In the genomic region with DNA sequence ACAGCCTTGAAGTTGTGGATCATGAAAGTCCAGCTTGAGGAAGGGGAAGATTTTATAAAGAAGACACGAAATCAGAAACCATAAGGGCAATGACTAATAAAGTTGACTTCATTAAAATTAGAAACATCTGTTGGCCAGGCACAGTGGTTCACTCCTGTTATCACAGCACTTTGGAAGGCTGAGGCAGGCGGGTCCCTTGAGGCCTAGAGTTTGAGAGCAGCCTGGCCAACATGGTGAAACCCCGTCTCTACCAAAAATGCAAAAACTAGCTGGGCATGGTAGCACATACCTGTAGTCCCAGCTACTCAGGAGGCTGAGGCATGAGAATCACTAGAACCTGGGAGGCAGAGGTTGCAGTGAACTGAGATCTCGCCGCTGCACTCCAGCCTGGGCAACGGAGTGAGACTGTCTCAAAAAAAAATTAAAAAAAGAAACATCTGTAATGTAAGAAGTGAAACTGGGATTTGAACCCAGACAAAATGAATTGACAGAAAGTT, we compare ENCODE assay signal across 13 cellular contexts. TPM values are rescaled to one million over a fixed set of nuclear protein-coding genes. Genes with fewer than 3 reads are reported as not detected.
A peak's percentile ranks its signal among the peaks of the same experiment; 100 is the strongest.
DNase-seq lines count a peak whose midpoint lies in the region; ATAC-seq and TF ChIP-seq lines count a peak whose summit lies in the region.
"Had no signal": no experiment of that assay in that cellular context is flagged by ENCODE, and none has a peak within 500 bp of the region (broad histone marks: within the 10 kb centered on the region; RNA-seq: fewer than 3 reads in every experiment).

No MANE protein-coding gene starts in this region.

- CTCF ChIA-PET in activated CD8-positive, alpha-beta T cell treated with anti-CD3 and anti-CD28 coated beads, Interleukin-2, amount 10 ng/mL, durations not matched to agents 7 days and 5 days (lab: Charles Lee) = no interaction called here

- H3K4me3 ChIP-seq in choroid plexus epithelial cell (ENCODE audit: low read depth, low read length) = no peak overlapping the region
- H3K4me3 ChIP-seq: PC-9 had no signal

- no peak overlapping the region for H3K27ac Mint-ChIP-seq in stimulated activated effector memory CD8-positive, alpha-beta T cell treated with anti-CD3 and anti-CD28 coated beads, Interleukin-12 subunit alpha, Interleukin-12 subunit beta, amount 100 ng/mL, for 72 hours
- H3K27ac Mint-ChIP-seq in activated CD8-positive, alpha-beta T cell treated with anti-CD3 and anti-CD28 coated beads, Interleukin-2, amount 10 ng/mL, durations not matched to agents 7 days and 5 days = no peak overlapping the region
- H3K27ac Mint-ChIP-seq: dendritic cell treated with granulocyte-macrophage colony-stimulating factor and Interleukin-4, amounts not matched to agents 40 ng/mL and 50 ng/mL, for 4 days; natural killer cell treated with Interleukin-12 subunit alpha and Interleukin-12 subunit beta and Interleukin-15 and Interleukin-18, amount 100 ng/mL, for 72 hours had no signal

- no peaks in the 10 kb centered on the region for H3K9me3 Mint-ChIP-seq in stimulated activated effector memory CD8-positive, alpha-beta T cell treated with anti-CD3 and anti-CD28 coated beads, Interleukin-12 subunit alpha, Interleukin-12 subunit beta, amount 100 ng/mL, for 72 hours
- H3K9me3 Mint-ChIP-seq in activated CD8-positive, alpha-beta T cell treated with anti-CD3 and anti-CD28 coated beads, Interleukin-2, amount 10 ng/mL, durations not matched to agents 7 days and 5 days (ENCODE audit: insufficient read depth) = no peaks in the 10 kb centered on the region
- H3K9me3 Mint-ChIP-seq: dendritic cell treated with granulocyte-macrophage colony-stimulating factor and Interleukin-4, amounts not matched to agents 40 ng/mL and 50 ng/mL, for 4 days; natural killer cell treated with Interleukin-12 subunit alpha and Interleukin-12 subunit beta and Interleukin-15 and Interleukin-18, amount 100 ng/mL, for 72 hours had no signal

- ATAC-seq in GM18499 (IDR thresholded peaks at IDR 0.05; ENCODE audit: insufficient read depth, unreplicated experiment) = peak; percentile 37
- peak; percentile 57 for ATAC-seq in HG03064 (IDR thresholded peaks at IDR 0.05; ENCODE audit: low read depth, unreplicated experiment)
- peak; percentile 28 for ATAC-seq in stimulated activated effector memory CD8-positive, alpha-beta T cell treated with anti-CD3 and anti-CD28 coated beads, Interleukin-12 subunit alpha, Interleukin-12 subunit beta, amount 100 ng/mL, for 72 hours
- no peak for ATAC-seq in activated CD8-positive, alpha-beta T cell treated with anti-CD3 and anti-CD28 coated beads, Interleukin-2, amount 10 ng/mL, durations not matched to agents 7 days and 5 days
- ATAC-seq: natural killer cell treated with Interleukin-12 subunit alpha and Interleukin-12 subunit beta and Interleukin-15 and Interleukin-18, amount 100 ng/mL, for 72 hours had no signal

- no peaks in the 10 kb centered on the region for H3K36me3 Mint-ChIP-seq in stimulated activated effector memory CD8-positive, alpha-beta T cell treated with anti-CD3 and anti-CD28 coated beads, Interleukin-12 subunit alpha, Interleukin-12 subunit beta, amount 100 ng/mL, for 72 hours
- no peaks in the 10 kb centered on the region for H3K36me3 Mint-ChIP-seq in activated CD8-positive, alpha-beta T cell treated with anti-CD3 and anti-CD28 coated beads, Interleukin-2, amount 10 ng/mL, durations not matched to agents 7 days and 5 days (ENCODE audit: low read depth)
- H3K36me3 Mint-ChIP-seq: natural killer cell treated with Interleukin-12 subunit alpha and Interleukin-12 subunit beta and Interleukin-15 and Interleukin-18, amount 100 ng/mL, for 72 hours had no signal

- TF ChIP-seq CTCF in choroid plexus epithelial cell (conservative IDR thresholded peaks at IDR 0.05; ENCODE audit: low read depth, low read length) = no peak

- peaks cover 2% of the 10 kb centered on the region for H3K27me3 Mint-ChIP-seq in activated CD8-positive, alpha-beta T cell treated with anti-CD3 and anti-CD28 coated beads, Interleukin-2, amount 10 ng/mL, durations not matched to agents 7 days and 5 days (ENCODE audit: low read depth)
- H3K27me3 Mint-ChIP-seq: dendritic cell treated with granulocyte-macrophage colony-stimulating factor and Interleukin-4, amounts not matched to agents 40 ng/mL and 50 ng/mL, for 4 days; natural killer cell treated with Interleukin-12 subunit alpha and Interleukin-12 subunit beta and Interleukin-15 and Interleukin-18, amount 100 ng/mL, for 72 hours had no signal

- in situ Hi-C loops in G401 (cut with HindIII; ENCODE audit: low sequenced_read_pairs) = no loop called here

- H3K4me3 Mint-ChIP-seq in stimulated activated effector memory CD8-positive, alpha-beta T cell treated with anti-CD3 and anti-CD28 coated beads, Interleukin-12 subunit alpha, Interleukin-12 subunit beta, amount 100 ng/mL, for 72 hours = no peak overlapping the region
- H3K4me3 Mint-ChIP-seq in activated CD8-positive, alpha-beta T cell treated with anti-CD3 and anti-CD28 coated beads, Interleukin-2, amount 10 ng/mL, durations not matched to agents 7 days and 5 days = no peak overlapping the region
- H3K4me3 Mint-ChIP-seq: dendritic cell treated with granulocyte-macrophage colony-stimulating factor and Interleukin-4, amounts not matched to agents 40 ng/mL and 50 ng/mL, for 4 days; natural killer cell treated with Interleukin-12 subunit alpha and Interleukin-12 subunit beta and Interleukin-15 and Interleukin-18, amount 100 ng/mL, for 72 hours had no signal

- POLR2A ChIA-PET in activated CD8-positive, alpha-beta T cell treated with anti-CD3 and anti-CD28 coated beads, Interleukin-2, amount 10 ng/mL, durations not matched to agents 7 days and 5 days (lab: Charles Lee) = no interaction called here

- DNase-seq in choroid plexus epithelial cell (ENCODE audit: low read depth) = peak; percentile 18
- DNase-seq in stimulated activated effector memory CD8-positive, alpha-beta T cell treated with anti-CD3 and anti-CD28 coated beads, Interleukin-12 subunit alpha, Interleukin-12 subunit beta, amount 100 ng/mL, for 72 hours (ENCODE audit: low spot score in 2 of 2) = no peak
- no peak for DNase-seq in activated CD8-positive, alpha-beta T cell treated with anti-CD3 and anti-CD28 coated beads, Interleukin-2, amount 10 ng/mL, durations not matched to agents 7 days and 5 days
- DNase-seq in G401 (ENCODE audit: low spot score) = no peak
- no peak for DNase-seq in NCI-H774 (lab: John Stamatoyannopoulos, UW)
- DNase-seq: DND-41, NCI-H1694, PC-9, substantia nigra had no signal

- H3K4me1 Mint-ChIP-seq in stimulated activated effector memory CD8-positive, alpha-beta T cell treated with anti-CD3 and anti-CD28 coated beads, Interleukin-12 subunit alpha, Interleukin-12 subunit beta, amount 100 ng/mL, for 72 hours = peaks cover 5% of the 10 kb centered on the region
- peaks cover 6% of the 10 kb centered on the region for H3K4me1 Mint-ChIP-seq in activated CD8-positive, alpha-beta T cell treated with anti-CD3 and anti-CD28 coated beads, Interleukin-2, amount 10 ng/mL, durations not matched to agents 7 days and 5 days (ENCODE audit: low read depth)

RNA-seq across cellular contexts. Expression of a gene that starts 7.9 kb away (rescaled TPM):
- total RNA-seq in activated CD8-positive, alpha-beta T cell treated with anti-CD3 and anti-CD28 coated beads, Interleukin-2, amount 10 ng/mL, durations not matched to agents 7 days and 5 days = 10 to 100 TPM; 43.5 to 45.1 TPM
- 19.0 and 22.2 TPM in 2 replicates for total RNA-seq in G401 (2014; rRNA removed; shearing (Covaris generic))
